ENCODE assay signal across 23 cellular contexts in the genomic region with DNA sequence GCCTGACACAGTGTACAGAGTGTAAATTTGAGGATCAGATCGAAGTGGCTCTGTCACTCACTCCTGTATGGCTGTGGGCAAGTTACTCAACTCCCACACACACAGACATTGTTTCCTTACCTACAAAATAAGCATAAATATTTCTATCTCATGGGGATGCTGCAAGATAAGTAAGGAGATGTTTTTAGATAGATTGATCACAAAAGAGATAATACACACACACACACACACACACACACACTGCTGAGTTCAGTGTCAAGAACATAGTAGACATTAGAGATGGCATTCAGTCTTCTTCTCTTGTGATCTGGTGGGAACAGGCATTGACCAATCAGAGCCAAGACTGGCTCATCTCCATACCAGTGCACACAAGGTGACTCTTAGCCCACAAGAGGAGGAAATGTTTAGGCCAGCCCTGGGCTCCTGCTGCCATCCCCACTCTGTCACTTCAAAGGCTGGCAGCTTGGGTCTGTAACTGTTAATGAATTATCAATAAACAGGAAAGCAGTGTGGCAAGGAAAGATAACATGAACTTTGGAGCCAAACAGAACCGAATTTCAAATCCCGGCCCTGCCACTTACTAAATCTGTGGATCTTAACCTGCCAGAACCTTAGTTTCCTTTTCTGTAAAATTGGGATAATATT. TPM values are rescaled to one million over a fixed set of nuclear protein-coding genes. Genes with fewer than 3 reads are reported as not detected.
DNase-seq lines count a peak whose midpoint lies in the region; ATAC-seq and TF ChIP-seq lines count a peak whose summit lies in the region.
"Had no signal": no experiment of that assay in that cellular context is flagged by ENCODE, and none has a peak within 500 bp of the region (broad histone marks: within the 10 kb centered on the region; RNA-seq: fewer than 3 reads in every experiment).

No MANE protein-coding gene starts in this region.

- no peaks in the 10 kb centered on the region for H3K36me3 Mint-ChIP-seq in activated T-cell treated with anti-CD3 and anti-CD28 coated beads, Interleukin-2, amount 50 U/mL, for 72 hours (ENCODE audit: insufficient read depth in 2 of 2)
- no peaks in the 10 kb centered on the region for H3K36me3 Mint-ChIP-seq in naive thymus-derived CD8-positive, alpha-beta T cell
- H3K36me3 Mint-ChIP-seq in MCF 10A (ENCODE audit: insufficient read depth, unreplicated experiment) = no peaks in the 10 kb centered on the region

- POLR2A ChIA-PET in naive thymus-derived CD8-positive, alpha-beta T cell (lab: Charles Lee) = no interaction called here
- POLR2A ChIA-PET in MCF 10A (lab: Yijun Ruan, JAX) = interaction anchor here (0.6 kb wide), 1 partner anchor 383 kb away, joined by 3 read pairs; no protein-coding TSS in a partner anchor

- no peaks in the 10 kb centered on the region for H3K27me3 ChIP-seq in body of pancreas
- H3K27me3 ChIP-seq: neutrophil, right atrium auricular region, tibial artery had no signal

- no peak overlapping the region for H3K4me3 ChIP-seq in body of pancreas
- H3K4me3 ChIP-seq: PC-9, right atrium auricular region, tibial artery had no signal

- TF ChIP-seq POLR2A in body of pancreas (IDR thresholded peaks at IDR 0.05) = no peak

- no peaks in the 10 kb centered on the region for H3K9me3 ChIP-seq in body of pancreas
- H3K9me3 ChIP-seq: neutrophil, right atrium auricular region, tibial artery had no signal

- BruUV-seq in MCF 10A (replicated peaks; lab: Mats Ljungman, UMichigan) = no TSS peak

- H3K4me1 ChIP-seq in body of pancreas = peaks cover 43% of the 10 kb centered on the region
- H3K4me1 ChIP-seq: right atrium auricular region, tibial artery had no signal

- CTCF ChIA-PET in MCF 10A (lab: Yijun Ruan, JAX) = interaction anchor here (0.7 to 1.2 kb wide), 4 partner anchors 14 to 83 kb away, joined by 3 read pairs; no protein-coding TSS in a partner anchor

- no peaks in the 10 kb centered on the region for H3K36me3 ChIP-seq in body of pancreas (replicated peaks in 1 of 2; ENCODE audit: insufficient read depth in 1 of 2, low read depth in 2 of 2)
- H3K36me3 ChIP-seq: neutrophil, right atrium auricular region, tibial artery had no signal

- H3K4me1 Mint-ChIP-seq in activated T-cell treated with anti-CD3 and anti-CD28 coated beads, Interleukin-2, amount 50 U/mL, for 72 hours (ENCODE audit: low read depth) = peaks cover 7% of the 10 kb centered on the region
- H3K4me1 Mint-ChIP-seq in naive thymus-derived CD8-positive, alpha-beta T cell = no peaks in the 10 kb centered on the region
- H3K4me1 Mint-ChIP-seq in MCF 10A (ENCODE audit: insufficient read depth, unreplicated experiment) = no peaks in the 10 kb centered on the region

- peak overlapping the region in 3 of 4 donors; percentile 51 to 76 (median 59) for H3K27ac ChIP-seq in body of pancreas
- H3K27ac ChIP-seq: neutrophil, PC-9, right atrium auricular region, tibial artery had no signal

- no peaks in the 10 kb centered on the region for H3K9me3 Mint-ChIP-seq in activated T-cell treated with anti-CD3 and anti-CD28 coated beads, Interleukin-2, amount 50 U/mL, for 72 hours
- H3K9me3 Mint-ChIP-seq in naive thymus-derived CD8-positive, alpha-beta T cell = no peaks in the 10 kb centered on the region
- H3K9me3 Mint-ChIP-seq in MCF 10A (ENCODE audit: unreplicated experiment) = no peaks in the 10 kb centered on the region
- H3K9me3 Mint-ChIP-seq: T-helper 2 cell treated with Interferon-gamma antibody and Interleukin-4, amounts not matched to agents 5 μg/mL and 100 μg/mL, for 36 hours had no signal

- WGBS in body of pancreas, 2 donors = 8 to 17% methylated on average over 3 of the region's 3 CpGs

- DNase-seq in activated T-cell treated with anti-CD3 and anti-CD28 coated beads, Interleukin-2, amount 50 U/mL, for 72 hours = no peak
- no peak for DNase-seq in activated T-cell treated with anti-CD3 and anti-CD28 coated beads, Interleukin-2, amount 50 U/mL, for 48 hours
- DNase-seq in body of pancreas (peak in 3 of 4 donors; percentile 50 to 57 (median 56)), mucosa of gallbladder (ENCODE audit: low spot score) (peak; percentile 84), SHP77 (lab: John Stamatoyannopoulos, UW) (no peak), MCF 10A (ENCODE audit: unreplicated experiment) (no peak)
- DNase-seq in naive thymus-derived CD8-positive, alpha-beta T cell = no peak
- DNase-seq: activated CD4-positive, CD25-positive, alpha-beta regulatory T cell; central memory CD4-positive, alpha-beta T cell; kidney glomerular epithelial cell; PC-9; stimulated activated CD4-positive, alpha-beta T cell treated with anti-CD3 and anti-CD28 coated beads, Interleukin-15, amount 100 ng/mL, for 24 hours; tibial artery had no signal

- intact Hi-C loops in body of pancreas (cut with DNase I) = no loop called here
- intact Hi-C loops in MCF 10A (cut with micrococcal nuclease) = no loop called here

- H3K4me3 Mint-ChIP-seq in activated T-cell treated with anti-CD3 and anti-CD28 coated beads, Interleukin-2, amount 50 U/mL, for 72 hours = no peak overlapping the region
- H3K4me3 Mint-ChIP-seq in naive thymus-derived CD8-positive, alpha-beta T cell = no peak overlapping the region
- no peak overlapping the region for H3K4me3 Mint-ChIP-seq in MCF 10A (ENCODE audit: unreplicated experiment)
- H3K4me3 Mint-ChIP-seq: T-helper 2 cell treated with Interferon-gamma antibody and Interleukin-4, amounts not matched to agents 5 μg/mL and 100 μg/mL, for 36 hours had no signal

- ATAC-seq in activated T-cell treated with anti-CD3 and anti-CD28 coated beads, Interleukin-2, amount 50 U/mL, for 72 hours (replicated peaks in 1 of 2) = peak; percentile 64 to 81
- ATAC-seq in body of pancreas = peak; percentile 84
- no peak for ATAC-seq in GM18909 (IDR thresholded peaks at IDR 0.05; ENCODE audit: poor library complexity, unreplicated experiment)
- ATAC-seq in naive thymus-derived CD8-positive, alpha-beta T cell = no peak

- no peak for TF ChIP-seq CTCF in body of pancreas (IDR thresholded peaks at IDR 0.05)
- TF ChIP-seq CTCF in MCF 10A (IDR thresholded peaks at IDR 0.05; ENCODE audit: unreplicated experiment) = no peak

- no peak overlapping the region for H3K27ac Mint-ChIP-seq in activated T-cell treated with anti-CD3 and anti-CD28 coated beads, Interleukin-2, amount 50 U/mL, for 72 hours
- H3K27ac Mint-ChIP-seq in naive thymus-derived CD8-positive, alpha-beta T cell = no peak overlapping the region
- no peak overlapping the region for H3K27ac Mint-ChIP-seq in MCF 10A (ENCODE audit: low read depth, unreplicated experiment)
- H3K27ac Mint-ChIP-seq: T-helper 2 cell treated with Interferon-gamma antibody and Interleukin-4, amounts not matched to agents 5 μg/mL and 100 μg/mL, for 36 hours had no signal

- no peaks in the 10 kb centered on the region for H3K27me3 Mint-ChIP-seq in activated T-cell treated with anti-CD3 and anti-CD28 coated beads, Interleukin-2, amount 50 U/mL, for 72 hours (ENCODE audit: low read depth)
- H3K27me3 Mint-ChIP-seq in naive thymus-derived CD8-positive, alpha-beta T cell = peaks cover 0 to 4% (median 0%) of the 10 kb centered on the region in 5 donors
- no peaks in the 10 kb centered on the region for H3K27me3 Mint-ChIP-seq in MCF 10A (ENCODE audit: insufficient read depth, unreplicated experiment)

RNA-seq across cellular contexts. Expression of a gene that starts 3.4 kb away (rescaled TPM):
- total RNA-seq in activated T-cell treated with anti-CD3 and anti-CD28 coated beads, Interleukin-2, amount 50 U/mL, for 72 hours = not detected
- total RNA-seq in body of pancreas = not detected
- total RNA-seq in mucosa of gallbladder = not detected
- total RNA-seq in naive thymus-derived CD8-positive, alpha-beta T cell = not detected
- polyA plus RNA-seq in naive thymus-derived CD8-positive, alpha-beta T cell = not detected
- total RNA-seq in MCF 10A (2022) = not detected in 2 replicates
- total RNA-seq: epithelial cell of proximal tubule, frontal cortex, G401, M059J, PC-9, right atrium auricular region, SK-MEL-5 had no signal
- polyA plus RNA-seq: BJ had no signal

RNA-seq across cellular contexts. Expression of a gene that starts 12.1 kb away (rescaled TPM):
- not detected for total RNA-seq in activated T-cell treated with anti-CD3 and anti-CD28 coated beads, Interleukin-2, amount 50 U/mL, for 72 hours
- 1 to 10 TPM in 1 of 2 donors, not detected in 1; 1.0 TPM for total RNA-seq in body of pancreas
- 22.1 TPM for total RNA-seq in mucosa of gallbladder
- total RNA-seq in naive thymus-derived CD8-positive, alpha-beta T cell = not detected
- polyA plus RNA-seq in naive thymus-derived CD8-positive, alpha-beta T cell = not detected
- 10.9 and 11.8 TPM in 2 replicates for total RNA-seq in MCF 10A (2022)
- total RNA-seq: frontal cortex, G401, M059J, PC-9, right atrium auricular region, SK-MEL-5 had no signal
- polyA plus RNA-seq: BJ had no signal

RNA-seq across cellular contexts. Expression of a gene that starts 15.9 kb away (rescaled TPM):
- total RNA-seq in activated T-cell treated with anti-CD3 and anti-CD28 coated beads, Interleukin-2, amount 50 U/mL, for 72 hours = under 1 TPM; 0.26 to 0.37 TPM
- 100 to 1,000 TPM in 1 of 2 donors, 10 to 100 TPM in 1; 58.4 to 142 TPM for total RNA-seq in body of pancreas
- total RNA-seq in mucosa of gallbladder = 124 TPM
- total RNA-seq in naive thymus-derived CD8-positive, alpha-beta T cell = under 1 TPM; 0.08 to 0.36 TPM
- under 1 TPM; 0.03 to 0.45 (median 0.06) TPM for polyA plus RNA-seq in naive thymus-derived CD8-positive, alpha-beta T cell
- 3.6 and 6.7 TPM in 2 replicates for total RNA-seq in MCF 10A (2022)

RNA-seq across cellular contexts. Expression of a gene that starts 19.6 kb away (rescaled TPM):
- total RNA-seq in activated T-cell treated with anti-CD3 and anti-CD28 coated beads, Interleukin-2, amount 50 U/mL, for 72 hours = not detected
- total RNA-seq in body of pancreas (not detected), mucosa of gallbladder (0.12 TPM), MCF 10A (2022) (not detected in 2 replicates)
- total RNA-seq in naive thymus-derived CD8-positive, alpha-beta T cell = not detected
- not detected for polyA plus RNA-seq in naive thymus-derived CD8-positive, alpha-beta T cell
- total RNA-seq: epithelial cell of proximal tubule, frontal cortex, G401, M059J, PC-9, right atrium auricular region, SK-MEL-5 had no signal
- polyA plus RNA-seq: BJ had no signal

RNA-seq across cellular contexts. Expression of a gene that starts 24.2 kb away (rescaled TPM):
- not detected for total RNA-seq in activated T-cell treated with anti-CD3 and anti-CD28 coated beads, Interleukin-2, amount 50 U/mL, for 72 hours
- total RNA-seq in body of pancreas (1 to 10 TPM in 1 of 2 donors, not detected in 1; 1.3 TPM), mucosa of gallbladder (0.81 TPM), MCF 10A (2022) (not detected in 2 replicates)
- not detected for total RNA-seq in naive thymus-derived CD8-positive, alpha-beta T cell
- polyA plus RNA-seq in naive thymus-derived CD8-positive, alpha-beta T cell = not detected
- total RNA-seq: epithelial cell of proximal tubule, frontal cortex, G401, M059J, PC-9, SK-MEL-5 had no signal
- polyA plus RNA-seq: BJ had no signal

Comparison
In these comparisons a context has a peak if more than half of its experiments do, and no peak if none do; other contexts are left out.
1. ATAC-seq: peak in activated T-cell treated with anti-CD3 and anti-CD28 coated beads, Interleukin-2, amount 50 U/mL, for 72 hours (2 of 2) and body of pancreas (single experiment); none in GM18909 (single experiment) and naive thymus-derived CD8-positive, alpha-beta T cell (0 of 2).
2. DNase-seq: peak in body of pancreas (3 of 4) and mucosa of gallbladder (single experiment); none in activated T-cell treated with anti-CD3 and anti-CD28 coated beads, Interleukin-2, amount 50 U/mL, for 72 hours (0 of 2), activated T-cell treated with anti-CD3 and anti-CD28 coated beads, Interleukin-2, amount 50 U/mL, for 48 hours (0 of 2), naive thymus-derived CD8-positive, alpha-beta T cell (0 of 10), SHP77 (0 of 2) and MCF 10A (single experiment).